In genomic region chr2:191611614-191612013, GRCh38 we compare ENCODE assay signal across 9 cellular contexts.
A peak's percentile ranks its signal among the peaks of the same experiment; 100 is the strongest.
DNase-seq lines count a peak whose midpoint lies in the region; ATAC-seq, FAIRE-seq and TF ChIP-seq lines count a peak whose summit lies in the region.
"Had no signal": no experiment of that assay in that cellular context is flagged by ENCODE, and none has a peak within 500 bp of the region (broad histone marks: within the 10 kb centered on the region; RNA-seq: fewer than 3 reads in every experiment).

No MANE protein-coding gene starts in this region.

- no peak overlapping the region for H3K27ac ChIP-seq in esophagus muscularis mucosa (replicated peaks in 1 of 4)

- peak; percentile 99 for ATAC-seq in GM21447 (IDR thresholded peaks at IDR 0.05; ENCODE audit: unreplicated experiment)
- peak; percentile 95 for ATAC-seq in HG03439 (IDR thresholded peaks at IDR 0.05; ENCODE audit: unreplicated experiment)

- H3K27ac Mint-ChIP-seq in dendritic cell treated with granulocyte-macrophage colony-stimulating factor and Interleukin-4, amounts not matched to agents 40 ng/mL and 50 ng/mL, for 4 days, result peak overlapping the region; percentile 91

- no peaks in the 10 kb centered on the region for H3K27me3 ChIP-seq in esophagus muscularis mucosa

- TF ChIP-seq EP300 in esophagus muscularis mucosa (IDR thresholded peaks at IDR 0.05), result no peak

- H3K27me3 Mint-ChIP-seq in dendritic cell treated with granulocyte-macrophage colony-stimulating factor and Interleukin-4, amounts not matched to agents 40 ng/mL and 50 ng/mL, for 4 days, result no peaks in the 10 kb centered on the region

- H3K4me1 ChIP-seq in esophagus muscularis mucosa, result peaks cover 0 to 5% (median 0%) of the 10 kb centered on the region in 4 donors

- TF ChIP-seq CTCF in esophagus muscularis mucosa (IDR thresholded peaks at IDR 0.05), result no peak

- TF ChIP-seq POLR2A in GM12892 (IDR thresholded peaks at IDR 0.05; ENCODE audit: low read depth, low read length) (no peak), esophagus muscularis mucosa (IDR thresholded peaks at IDR 0.05; ENCODE audit: low read depth) (no peak)

- H3K4me3 Mint-ChIP-seq in dendritic cell treated with granulocyte-macrophage colony-stimulating factor and Interleukin-4, amounts not matched to agents 40 ng/mL and 50 ng/mL, for 4 days, result peak overlapping the region; percentile 45

- H3K36me3 Mint-ChIP-seq in dendritic cell treated with granulocyte-macrophage colony-stimulating factor and Interleukin-4, amounts not matched to agents 40 ng/mL and 50 ng/mL, for 4 days (ENCODE audit: low read depth), result no peaks in the 10 kb centered on the region

- H3K9me3 ChIP-seq in esophagus muscularis mucosa, result no peaks in the 10 kb centered on the region

- no peak overlapping the region for H3K4me3 ChIP-seq in esophagus muscularis mucosa

- intact Hi-C loops in dendritic cell treated with granulocyte-macrophage colony-stimulating factor and Interleukin-4, amounts not matched to agents 40 ng/mL and 50 ng/mL, for 4 days (cut with micrococcal nuclease), result loop anchor here (2.0 to 5.0 kb wide), 3 partner anchors 36 to 66 kb away; partner anchors contain the start of gene NABP1
- intact Hi-C loops in esophagus muscularis mucosa (cut with DNase I), result no loop called here

- WGBS in esophagus muscularis mucosa, result 82% methylated on average over 3 of the region's 3 CpGs

- no peaks in the 10 kb centered on the region for H3K36me3 ChIP-seq in esophagus muscularis mucosa

- no peaks in the 10 kb centered on the region for H3K9me3 Mint-ChIP-seq in dendritic cell treated with granulocyte-macrophage colony-stimulating factor and Interleukin-4, amounts not matched to agents 40 ng/mL and 50 ng/mL, for 4 days

- peaks cover 16% of the 10 kb centered on the region for H3K4me1 Mint-ChIP-seq in dendritic cell treated with granulocyte-macrophage colony-stimulating factor and Interleukin-4, amounts not matched to agents 40 ng/mL and 50 ng/mL, for 4 days (ENCODE audit: low read depth)

- peak; percentile 83 for FAIRE-seq in GM12892 (lab: Jason Lieb, UNC)

- DNase-seq in GM12892 (ENCODE audit: insufficient read length) (no peak), esophagus muscularis mucosa (ENCODE audit: extremely low spot score) (no peak), NCI-H1436 (lab: John Stamatoyannopoulos, UW) (no peak)
- no peak for DNase-seq in activated CD4-positive, alpha-beta T cell treated with anti-CD3 and anti-CD28 coated beads, Interleukin-2, amount 50 U/mL, for 48 hours
- no peak for DNase-seq in activated effector memory CD4-positive, alpha-beta T cell treated with anti-CD3 and anti-CD28 coated beads, Interleukin-2, amount 50 U/mL, for 16 hours
- DNase-seq: NCI-H1092 treated with DMSO at 0.1 percent for 48 hours had no signal
